31 cellular contexts compared by ENCODE assay signal in the genomic region with DNA sequence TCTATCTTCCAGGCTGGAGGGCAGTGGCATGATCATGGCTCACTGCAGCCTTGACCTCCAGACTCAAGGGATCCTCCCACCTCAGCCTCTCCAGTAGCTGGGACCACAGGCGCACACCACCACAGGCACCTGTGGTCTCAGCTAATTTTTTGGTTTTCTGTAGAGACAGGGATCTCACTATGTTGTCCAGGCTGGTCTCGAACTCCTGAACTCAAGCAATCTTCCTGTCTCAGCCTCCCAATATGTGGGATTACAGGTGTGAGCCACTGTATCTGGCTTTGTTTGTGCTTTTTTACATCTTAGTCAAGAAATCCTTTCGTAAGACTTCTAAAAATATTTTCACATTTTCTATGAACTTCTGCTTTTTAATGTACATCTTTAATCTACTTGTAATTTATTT.
"Had no signal": no experiment of that assay in that cellular context is flagged by ENCODE, and none has a peak within 500 bp of the region (broad histone marks: within the 10 kb centered on the region; RNA-seq: fewer than 3 reads in every experiment).

No MANE protein-coding gene starts in this region.

- DNase-seq: colonic mucosa; effector CD8-positive, alpha-beta T cell; endodermal cell; foreskin fibroblast; gastrocnemius medialis; head of caudate nucleus; left cardiac atrium; left lung; mesenchymal stem cell; mucosa of descending colon; naive B cell; nucleus accumbens; psoas muscle; right cardiac atrium; small intestine; stimulated activated CD4-positive, alpha-beta T cell treated with anti-CD3 and anti-CD28 coated beads, Interleukin-15, amount 100 ng/mL, for 24 hours; stimulated activated CD4-positive, alpha-beta T cell treated with anti-CD3 and anti-CD28 coated beads, Interleukin-2, amount 100 ng/mL, for 48 hours; stimulated activated naive B cell treated with anti-CD40 and anti-IgM and Interleukin-4, amounts not matched to agents 10 μg/mL and 1 μg/mL and 100 μg/mL, for 72 hours; upper lobe of left lung had no signal

- H3K4me1 ChIP-seq: colonic mucosa, left lung, psoas muscle, tibial nerve had no signal

- ATAC-seq: esophagus mucosa; gastrocnemius medialis; left cardiac atrium; left lung; mucosa of descending colon; natural killer cell treated with Interleukin-12 subunit alpha and Interleukin-12 subunit beta and Interleukin-15 and Interleukin-18, amount 100 ng/mL, for 72 hours; psoas muscle; right cardiac atrium; stimulated activated naive B cell treated with anti-CD40 and anti-IgM and Interleukin-4, amounts not matched to agents 10 μg/mL and 1 μg/mL and 100 μg/mL, for 72 hours had no signal

- H3K27me3 ChIP-seq: colonic mucosa, gastrocnemius medialis, hepatocyte, left lung, tibial nerve, upper lobe of left lung had no signal

- H3K27me3 Mint-ChIP-seq: dendritic cell treated with granulocyte-macrophage colony-stimulating factor and Interleukin-4, amounts not matched to agents 40 ng/mL and 50 ng/mL, for 4 days; naive B cell; natural killer cell treated with Interleukin-12 subunit alpha and Interleukin-12 subunit beta and Interleukin-15 and Interleukin-18, amount 100 ng/mL, for 72 hours; stimulated activated naive B cell treated with anti-CD40 and anti-IgM and Interleukin-4, amounts not matched to agents 10 μg/mL and 1 μg/mL and 100 μg/mL, for 72 hours; stimulated activated naive CD8-positive, alpha-beta T cell treated with anti-CD3 and anti-CD28 coated beads, Interleukin-15, Interleukin-2, amounts not matched to agents 100 ng/mL and 50 ng/mL, for 24 hours had no signal

- H3K9me3 Mint-ChIP-seq: dendritic cell treated with granulocyte-macrophage colony-stimulating factor and Interleukin-4, amounts not matched to agents 40 ng/mL and 50 ng/mL, for 4 days; endodermal cell; mesothelial cell of epicardium; naive B cell; natural killer cell treated with Interleukin-12 subunit alpha and Interleukin-12 subunit beta and Interleukin-15 and Interleukin-18, amount 100 ng/mL, for 72 hours; neural crest cell; stimulated activated naive B cell treated with anti-CD40 and anti-IgM and Interleukin-4, amounts not matched to agents 10 μg/mL and 1 μg/mL and 100 μg/mL, for 72 hours; stimulated activated naive CD8-positive, alpha-beta T cell treated with anti-CD3 and anti-CD28 coated beads, Interleukin-15, Interleukin-2, amounts not matched to agents 100 ng/mL and 50 ng/mL, for 24 hours had no signal

- H3K4me2 ChIP-seq: hepatocyte had no signal

- H3K4me1 Mint-ChIP-seq: mesothelial cell of epicardium had no signal

- H3K4me3 ChIP-seq: colonic mucosa, gastrocnemius medialis, hepatocyte, left lung, mucosa of descending colon, psoas muscle, thoracic aorta, tibial nerve, upper lobe of left lung had no signal

- H3K36me3 ChIP-seq: colonic mucosa, gastrocnemius medialis, left lung, thoracic aorta, tibial nerve, upper lobe of left lung had no signal

- FAIRE-seq: islet of Langerhans, small intestine, urothelium cell line had no signal

- H3K27ac Mint-ChIP-seq: dendritic cell treated with granulocyte-macrophage colony-stimulating factor and Interleukin-4, amounts not matched to agents 40 ng/mL and 50 ng/mL, for 4 days; endodermal cell; mesothelial cell of epicardium; naive B cell; natural killer cell treated with Interleukin-12 subunit alpha and Interleukin-12 subunit beta and Interleukin-15 and Interleukin-18, amount 100 ng/mL, for 72 hours; stimulated activated naive B cell treated with anti-CD40 and anti-IgM and Interleukin-4, amounts not matched to agents 10 μg/mL and 1 μg/mL and 100 μg/mL, for 72 hours; stimulated activated naive CD8-positive, alpha-beta T cell treated with anti-CD3 and anti-CD28 coated beads, Interleukin-15, Interleukin-2, amounts not matched to agents 100 ng/mL and 50 ng/mL, for 24 hours had no signal

- H3K4me3 Mint-ChIP-seq: dendritic cell treated with granulocyte-macrophage colony-stimulating factor and Interleukin-4, amounts not matched to agents 40 ng/mL and 50 ng/mL, for 4 days; endodermal cell; mesothelial cell of epicardium; naive B cell; natural killer cell treated with Interleukin-12 subunit alpha and Interleukin-12 subunit beta and Interleukin-15 and Interleukin-18, amount 100 ng/mL, for 72 hours; neural crest cell; stimulated activated naive B cell treated with anti-CD40 and anti-IgM and Interleukin-4, amounts not matched to agents 10 μg/mL and 1 μg/mL and 100 μg/mL, for 72 hours; stimulated activated naive CD8-positive, alpha-beta T cell treated with anti-CD3 and anti-CD28 coated beads, Interleukin-15, Interleukin-2, amounts not matched to agents 100 ng/mL and 50 ng/mL, for 24 hours had no signal

- H3K27ac ChIP-seq: colonic mucosa, epithelial cell of prostate, gastrocnemius medialis, hepatocyte, left lung, psoas muscle, thoracic aorta, tibial nerve, upper lobe of left lung had no signal

- H3K36me3 Mint-ChIP-seq: mesothelial cell of epicardium; natural killer cell treated with Interleukin-12 subunit alpha and Interleukin-12 subunit beta and Interleukin-15 and Interleukin-18, amount 100 ng/mL, for 72 hours had no signal

- H2AFZ ChIP-seq: hepatocyte had no signal

- H3K9me3 ChIP-seq: colonic mucosa, gastrocnemius medialis, left lung, mucosa of descending colon, psoas muscle, thoracic aorta, tibial nerve, upper lobe of left lung had no signal
